ENCODE assay signal across 8 cellular contexts in the genomic region with DNA sequence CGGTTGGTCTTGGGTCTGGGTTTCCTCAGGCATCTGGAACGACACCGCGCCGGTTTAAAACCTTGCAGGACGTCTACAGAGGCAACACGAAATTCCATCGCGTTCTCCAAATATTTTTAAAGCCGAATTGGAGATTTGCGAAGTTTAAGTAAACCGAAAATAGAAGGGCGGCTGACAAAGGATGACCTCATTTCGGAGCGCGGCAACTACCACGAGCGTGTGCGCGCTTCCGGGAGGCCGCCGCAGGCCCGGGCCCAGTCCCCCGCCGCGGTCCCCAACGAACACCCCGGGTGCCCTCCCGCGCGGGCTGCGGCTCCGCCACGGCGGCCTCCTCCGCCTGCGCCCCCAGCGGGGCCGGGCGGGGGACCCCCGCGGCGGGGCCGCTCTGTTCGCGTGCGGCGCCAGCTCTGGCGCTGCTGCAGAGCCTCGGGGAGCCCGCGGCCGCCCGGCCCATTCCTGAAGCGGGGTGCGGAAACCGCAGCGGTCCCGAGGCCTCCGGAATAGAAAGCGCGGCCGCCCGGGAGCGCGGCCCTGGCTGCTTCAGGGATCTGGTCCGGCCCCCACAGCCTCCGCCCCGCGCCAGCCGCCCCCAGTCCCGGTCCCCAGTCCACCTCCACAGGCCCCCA. TPM values are rescaled to one million over a fixed set of nuclear protein-coding genes. Genes with fewer than 3 reads are reported as not detected.
DNase-seq lines count a peak whose midpoint lies in the region; ATAC-seq and TF ChIP-seq lines count a peak whose summit lies in the region.

No MANE protein-coding gene starts in this region.

- TF ChIP-seq CTCF in left ventricle myocardium inferior (IDR thresholded peaks at IDR 0.05; ENCODE audit: borderline replicate concordance) (no peak), retinal pigment epithelial cell (conservative IDR thresholded peaks at IDR 0.05; ENCODE audit: low read depth, low read length) (no peak)

- H3K36me3 Mint-ChIP-seq in activated naive CD8-positive, alpha-beta T cell treated with anti-CD3 and anti-CD28 coated beads, Interleukin-2, amount 50 U/mL, for 24 hours (ENCODE audit: low read depth) = peaks cover 53% of the 10 kb centered on the region

- DNase-seq in activated CD8-positive, alpha-beta memory T cell treated with anti-CD3 and anti-CD28 coated beads for 4 hours (ENCODE audit: low read depth in 2 of 2) = peak; percentile 40 to 47
- DNase-seq in activated CD8-positive, alpha-beta memory T cell treated with anti-CD3 and anti-CD28 coated beads for 24 hours = no peak
- DNase-seq in RPMI7951 (ENCODE audit: low read depth) (peak; percentile 59), left ventricle myocardium inferior (peak; percentile 31), retinal pigment epithelial cell (ENCODE audit: low read depth) (no peak), SHP77 treated with DMSO at 0.1 percent for 48 hours (lab: John Stamatoyannopoulos, UW) (no peak)
- peak; percentile 67 for DNase-seq in activated naive CD8-positive, alpha-beta T cell treated with anti-CD3 and anti-CD28 coated beads, Interleukin-2, amount 50 U/mL, for 24 hours

- intact Hi-C loops in left ventricle myocardium inferior (cut with micrococcal nuclease) = no loop called here

- peaks cover 44% of the 10 kb centered on the region for H3K36me3 ChIP-seq in left ventricle myocardium inferior

- no peaks in the 10 kb centered on the region for H3K9me3 Mint-ChIP-seq in activated naive CD8-positive, alpha-beta T cell treated with anti-CD3 and anti-CD28 coated beads, Interleukin-2, amount 50 U/mL, for 24 hours

- H3K27ac Mint-ChIP-seq in activated naive CD8-positive, alpha-beta T cell treated with anti-CD3 and anti-CD28 coated beads, Interleukin-2, amount 50 U/mL, for 24 hours = peak overlapping the region; percentile 97

- H3K27me3 ChIP-seq in left ventricle myocardium inferior (ENCODE audit: low read depth) = no peaks in the 10 kb centered on the region

- H3K4me3 ChIP-seq in left ventricle myocardium inferior (peak overlapping the region; percentile 92), retinal pigment epithelial cell (ENCODE audit: low read length) (peak overlapping the region; percentile 65)

- H3K27me3 Mint-ChIP-seq in activated naive CD8-positive, alpha-beta T cell treated with anti-CD3 and anti-CD28 coated beads, Interleukin-2, amount 50 U/mL, for 24 hours = no peaks in the 10 kb centered on the region

- H3K4me3 Mint-ChIP-seq in activated naive CD8-positive, alpha-beta T cell treated with anti-CD3 and anti-CD28 coated beads, Interleukin-2, amount 50 U/mL, for 24 hours = peak overlapping the region; percentile 89

- peaks cover 69% of the 10 kb centered on the region for H3K4me1 Mint-ChIP-seq in activated naive CD8-positive, alpha-beta T cell treated with anti-CD3 and anti-CD28 coated beads, Interleukin-2, amount 50 U/mL, for 24 hours

- H3K9me3 ChIP-seq in left ventricle myocardium inferior (replicated peaks) = no peaks in the 10 kb centered on the region

- H3K4me1 ChIP-seq in left ventricle myocardium inferior = peaks cover 66% of the 10 kb centered on the region

- H3K27ac ChIP-seq in left ventricle myocardium inferior (replicated peaks) = peak overlapping the region; percentile 100

- ATAC-seq in HG03095 (IDR thresholded peaks at IDR 0.05; ENCODE audit: unreplicated experiment) = peak; percentile 26
- peak; percentile 42 for ATAC-seq in activated naive CD8-positive, alpha-beta T cell treated with anti-CD3 and anti-CD28 coated beads, Interleukin-2, amount 50 U/mL, for 24 hours

RNA-seq across cellular contexts. Expression of a gene that starts 0.4 kb away (rescaled TPM):
- total RNA-seq in RPMI7951 (2014; rRNA removed; shearing (Covaris generic)) = 282 and 315 TPM in 2 replicates
- total RNA-seq in left ventricle myocardium inferior = 423 TPM

RNA-seq across cellular contexts. Expression of a gene that starts 53.2 kb away (rescaled TPM):
- 11.4 and 16.0 TPM in 2 replicates for total RNA-seq in RPMI7951 (2014; rRNA removed; shearing (Covaris generic))
- 20.9 TPM for total RNA-seq in left ventricle myocardium inferior

Comparison
In these comparisons a context has a peak if more than half of its experiments do, and no peak if none do; other contexts are left out.
1. DNase-seq: peak in activated CD8-positive, alpha-beta memory T cell treated with anti-CD3 and anti-CD28 coated beads for 4 hours (2 of 2), RPMI7951 (single experiment), activated naive CD8-positive, alpha-beta T cell treated with anti-CD3 and anti-CD28 coated beads, Interleukin-2, amount 50 U/mL, for 24 hours (single experiment) and left ventricle myocardium inferior (single experiment); none in activated CD8-positive, alpha-beta memory T cell treated with anti-CD3 and anti-CD28 coated beads for 24 hours (single experiment), retinal pigment epithelial cell (single experiment) and SHP77 treated with DMSO at 0.1 percent for 48 hours (single experiment).